In the genomic region with DNA sequence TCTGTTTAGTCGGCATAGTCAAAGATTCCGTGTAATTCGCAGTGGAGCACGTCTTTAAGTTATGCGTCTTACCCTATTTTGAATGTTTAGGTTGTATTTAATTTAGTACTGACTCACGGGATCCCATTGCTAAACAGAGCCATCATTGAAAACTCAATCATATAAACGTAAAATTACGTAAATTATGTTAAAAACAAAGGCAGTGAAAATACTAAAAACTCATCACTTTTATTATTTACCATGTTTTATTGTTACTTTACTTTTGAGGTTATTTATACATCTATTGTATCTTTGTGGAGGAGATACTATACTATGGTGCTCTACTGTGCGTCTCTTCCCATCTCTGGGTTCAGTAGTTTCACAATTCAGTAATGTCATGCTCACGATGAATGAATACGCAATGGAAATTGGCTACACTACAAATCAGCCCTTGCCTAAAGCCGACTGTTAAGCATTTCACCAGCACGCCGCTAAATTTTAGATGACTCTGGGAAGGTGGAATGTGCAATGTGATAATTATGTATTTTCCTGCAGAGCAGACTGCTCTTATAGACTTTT, we compare ENCODE assay signal across 8 cellular contexts. TPM values are rescaled to one million over a fixed set of nuclear protein-coding genes. Genes with fewer than 3 reads are reported as not detected.
DNase-seq lines count a peak whose midpoint lies in the region; ATAC-seq and TF ChIP-seq lines count a peak whose summit lies in the region.

No MANE protein-coding gene starts in this region.

- H3K27me3 ChIP-seq in HCT116 (ENCODE audit: insufficient read depth, low read length) (no peaks in the 10 kb centered on the region), lung (ENCODE audit: control insufficient read depth, insufficient read depth) (no peaks in the 10 kb centered on the region), thyroid gland (no peaks in the 10 kb centered on the region)

- 1 to 31% methylated on average over 14 of the region's 14 CpGs for WGBS in lung, 2 donors
- WGBS in thyroid gland, 2 donors, result 1 to 2% methylated on average over 14 of the region's 14 CpGs

- no peak for TF ChIP-seq CTCF in C4-2B (conservative IDR thresholded peaks at IDR 0.05)
- TF ChIP-seq CTCF in HCT116 (IDR thresholded peaks at IDR 0.05 in 2 of 3, conservative IDR thresholded peaks at IDR 0.05 in 1 of 3; ENCODE audit: borderline replicate concordance in 1 of 3, insufficient read depth in 1 of 3, low read depth in 2 of 3, low read length in 2 of 3), result no peak
- no peak for TF ChIP-seq CTCF in lung (IDR thresholded peaks at IDR 0.05; ENCODE audit: control extremely low read depth, extremely low read depth)
- no peak for TF ChIP-seq CTCF in thyroid gland (IDR thresholded peaks at IDR 0.05)

- DNase-seq in HCT116 (ENCODE audit: low read depth, low spot score), result peak; percentile 23
- peak; percentile 52 for DNase-seq in RPMI8226
- DNase-seq in dedifferentiated amniotic fluid mesenchymal stem cell (ENCODE audit: extremely low spot score), result peak; percentile 56
- no peak for DNase-seq in lung (ENCODE audit: low spot score)
- peak in 1 of 2 donors; percentile 5 for DNase-seq in thyroid gland
- DNase-seq in posterior cingulate gyrus, result no peak

- CTCF ChIA-PET in HCT116 (lab: Charles Lee), result no interaction called here

- ATAC-seq in HCT116, result no peak
- no peak for ATAC-seq in lung (ENCODE audit: insufficient read depth, low FRiP score)
- no peak for ATAC-seq in GM18909 (IDR thresholded peaks at IDR 0.05; ENCODE audit: poor library complexity, unreplicated experiment)

- TF ChIP-seq POLR2A in HCT116 (IDR thresholded peaks at IDR 0.05; ENCODE audit: borderline replicate concordance, extremely low read depth, insufficient read depth, insufficient read length) (no peak), thyroid gland (IDR thresholded peaks at IDR 0.05) (peak in 1 of 2 donors; percentile 59)

- H3K36me3 ChIP-seq in HCT116 (ENCODE audit: control insufficient read depth in 1 of 2, insufficient read depth in 2 of 2, low read length in 2 of 2) (no peaks in the 10 kb centered on the region), lung (ENCODE audit: control insufficient read depth in 2 of 2, insufficient read depth in 2 of 2, low read length in 2 of 2) (no peaks in the 10 kb centered on the region), thyroid gland (no peaks in the 10 kb centered on the region)

- H3K79me2 ChIP-seq in HCT116 (ENCODE audit: insufficient read depth, low read length), result peaks cover 13% of the 10 kb centered on the region; the same call in 1 of the 2 replicates

- H3K9ac ChIP-seq in HCT116 (ENCODE audit: low read length), result peak overlapping the region; percentile 80

- H3K4me1 ChIP-seq in HCT116 (ENCODE audit: control insufficient read depth in 1 of 2, insufficient read depth in 2 of 2, low read length in 2 of 2) (peaks cover 8 to 19% of the 10 kb centered on the region in 2 experiments), lung (ENCODE audit: control insufficient read depth in 2 of 2, insufficient read depth in 2 of 2, low read length in 2 of 2) (peaks cover 0 to 2% of the 10 kb centered on the region in 2 donors), thyroid gland (no peaks in the 10 kb centered on the region)

- H3K27ac ChIP-seq in C4-2B (peak overlapping the region; percentile 96), HCT116 (ENCODE audit: low read depth, low read length) (peak overlapping the region; percentile 95), lung (ENCODE audit: low read depth in 1 of 2, low read length in 1 of 2) (peak overlapping the region; percentile 97 to 100), thyroid gland (peak overlapping the region; percentile 84 to 95 (median 93))

- intact Hi-C loops in HCT116 (cut with micrococcal nuclease) (loop anchor here (2.0 kb wide), 1 partner anchor 43 kb away; the partner anchor contains the start of genes BRCC3, CMC4 and MTCP1), thyroid gland (cut with DNase I) (no loop called here), posterior cingulate gyrus (cut with DNase I) (loop anchor here (5.0 kb wide), 1 partner anchor 45 kb away; the partner anchor contains the start of genes BRCC3, CMC4 and MTCP1)

- TSS peak; percentile 73 for BruUV-seq in HCT116 (replicated peaks; lab: Mats Ljungman, UMichigan)

- H4K20me1 ChIP-seq in HCT116 (ENCODE audit: insufficient read depth), result no peaks in the 10 kb centered on the region

- no peak for TF ChIP-seq RAD21 in HCT116 (IDR thresholded peaks at IDR 0.05; ENCODE audit: low read depth)

- H2AFZ ChIP-seq in HCT116 (ENCODE audit: low read depth, low read length, poor library complexity, severe bottlenecking), result no peak overlapping the region

- H3K4me3 ChIP-seq in HCT116 (replicated peaks in 1 of 2; ENCODE audit: low read depth in 1 of 2, low read length in 2 of 2), result peak overlapping the region; percentile 69 to 70
- H3K4me3 ChIP-seq in lung, result peak overlapping the region; percentile 64
- peak overlapping the region; percentile 15 to 49 (median 43) for H3K4me3 ChIP-seq in thyroid gland (replicated peaks in 1 of 3)

- H3K9me2 ChIP-seq in HCT116 (ENCODE audit: insufficient read depth), result no peaks in the 10 kb centered on the region

- RAD21 ChIA-PET in HCT116 (lab: Charles Lee; ENCODE audit: low non-redundant PET in 1 of 2, low total read pairs in 2 of 2, uncharacterized antibody in 2 of 2, unreplicated experiment in 2 of 2), result no interaction called here

- H3K4me2 ChIP-seq in HCT116 (ENCODE audit: low read length), result peak overlapping the region; percentile 78

- H3K9me3 ChIP-seq in HCT116 (ENCODE audit: control insufficient read depth in 1 of 2, insufficient read depth in 1 of 2, low read depth in 1 of 2, low read length in 2 of 2), result no peaks in the 10 kb centered on the region
- peaks cover 0 to 2% of the 10 kb centered on the region in 2 donors for H3K9me3 ChIP-seq in lung (ENCODE audit: control insufficient read depth in 2 of 2, insufficient read depth in 1 of 2, low read length in 1 of 2)
- no peaks in the 10 kb centered on the region for H3K9me3 ChIP-seq in thyroid gland

- POLR2A ChIA-PET in HCT116 (lab: Charles Lee), result interaction anchor here (1.4 kb wide), 1 partner anchor 11 kb away, joined by 6 read pairs; no protein-coding TSS in a partner anchor

TF ChIP-seq in HCT116, 20 proteins besides CTCF, POLR2A, EP300 and RAD21:
- TF ChIP-seq ELF1 (IDR thresholded peaks at IDR 0.05; ENCODE audit: borderline replicate concordance, low read depth) (no peak), EZH2 (IDR thresholded peaks at IDR 0.05) (no peak), SRF (IDR thresholded peaks at IDR 0.05; ENCODE audit: low read depth) (no peak), REST (IDR thresholded peaks at IDR 0.05; ENCODE audit: low read depth) (no peak), SIN3A (IDR thresholded peaks at IDR 0.05; ENCODE audit: low read depth) (0 out of 2 replicates have a peak, but pooled peaks have one; percentile 12), EGR1 (IDR thresholded peaks at IDR 0.05; ENCODE audit: low read depth) (no peak)
TF ChIP-seq in HCT116: peak in this region for 1.

RNA-seq across cellular contexts. Expression of gene FUNDC2, which starts 0.9 kb away (rescaled TPM):
- 32.5 TPM for total RNA-seq in HCT116 (2021; ENCODE audit: unreplicated experiment)
- polyA plus RNA-seq in HCT116 (2012), result 34.7 and 37.4 TPM in 2 replicates
- 10 to 100 TPM; 43.5 to 83.1 TPM for total RNA-seq in lung
- 100 to 1,000 TPM in 1 of 2 donors, 10 to 100 TPM in 1; 89.0 to 106 TPM for polyA plus RNA-seq in lung
- 10 to 100 TPM; 50.7 to 78.5 (median 69.0) TPM for total RNA-seq in thyroid gland

RNA-seq across cellular contexts. Expression of gene F8, which starts 5.1 kb away (rescaled TPM):
- 2.6 TPM for total RNA-seq in HCT116 (2021; ENCODE audit: unreplicated experiment)
- 1.2 and 1.7 TPM in 2 replicates for polyA plus RNA-seq in HCT116 (2012)
- 10 to 100 TPM in 1 of 2 donors, 1 to 10 TPM in 1; 6.1 to 38.1 TPM for total RNA-seq in lung
- polyA plus RNA-seq in lung, result 1 to 10 TPM; 6.1 to 9.0 TPM
- 10 to 100 TPM; 17.3 to 43.1 (median 29.3) TPM for total RNA-seq in thyroid gland

RNA-seq across cellular contexts. Expression of gene CMC4, which starts 43.3 kb away (rescaled TPM):
- total RNA-seq in HCT116 (2021; ENCODE audit: unreplicated experiment), result 5.3 TPM
- 2.2 and 4.5 TPM in 2 replicates for polyA plus RNA-seq in HCT116 (2012)
- total RNA-seq in lung, result 1 to 10 TPM; 4.3 to 9.5 TPM
- 10 to 100 TPM in 1 of 2 donors, 1 to 10 TPM in 1; 7.3 to 15.7 TPM for polyA plus RNA-seq in lung
- 10 to 100 TPM; 10.5 to 29.5 (median 21.8) TPM for total RNA-seq in thyroid gland

RNA-seq across cellular contexts. Expression of gene MTCP1, which starts 43.3 kb away (rescaled TPM):
- total RNA-seq in HCT116 (2021; ENCODE audit: unreplicated experiment), result 10.7 TPM
- polyA plus RNA-seq in HCT116 (2012), result 6.8 and 8.2 TPM in 2 replicates
- total RNA-seq in lung, result 10 to 100 TPM; 10.7 to 16.5 TPM
- polyA plus RNA-seq in lung, result 10 to 100 TPM in 1 of 2 donors, 1 to 10 TPM in 1; 7.6 to 60.2 TPM
- 1 to 10 TPM in 1 of 4 donors, under 1 TPM in 3; 0.78 to 4.3 (median 0.92) TPM for total RNA-seq in thyroid gland

RNA-seq across cellular contexts. Expression of gene BRCC3, which starts 43.7 kb away (rescaled TPM):
- total RNA-seq in HCT116 (2021; ENCODE audit: unreplicated experiment), result 21.3 TPM
- polyA plus RNA-seq in HCT116 (2012), result 13.3 and 13.4 TPM in 2 replicates
- total RNA-seq in lung, result 10 to 100 TPM; 13.7 to 17.9 TPM
- polyA plus RNA-seq in lung, result 10 to 100 TPM in 1 of 2 donors, 1 to 10 TPM in 1; 7.9 to 13.1 TPM
- total RNA-seq in thyroid gland, result 10 to 100 TPM in 3 of 4 donors, 1 to 10 TPM in 1; 9.7 to 21.9 (median 18.0) TPM

Comparison
In these comparisons a context has a peak if more than half of its experiments do, and no peak if none do; other contexts are left out.
1. DNase-seq: peak in HCT116 (single experiment), RPMI8226 (single experiment) and dedifferentiated amniotic fluid mesenchymal stem cell (single experiment); none in lung (single experiment) and posterior cingulate gyrus (0 of 10).
2. Peak in every context shown above with its lines, with median percentiles within 50 percentile points of each other: H3K27ac ChIP-seq and H3K4me3 ChIP-seq.